In the genomic region with DNA sequence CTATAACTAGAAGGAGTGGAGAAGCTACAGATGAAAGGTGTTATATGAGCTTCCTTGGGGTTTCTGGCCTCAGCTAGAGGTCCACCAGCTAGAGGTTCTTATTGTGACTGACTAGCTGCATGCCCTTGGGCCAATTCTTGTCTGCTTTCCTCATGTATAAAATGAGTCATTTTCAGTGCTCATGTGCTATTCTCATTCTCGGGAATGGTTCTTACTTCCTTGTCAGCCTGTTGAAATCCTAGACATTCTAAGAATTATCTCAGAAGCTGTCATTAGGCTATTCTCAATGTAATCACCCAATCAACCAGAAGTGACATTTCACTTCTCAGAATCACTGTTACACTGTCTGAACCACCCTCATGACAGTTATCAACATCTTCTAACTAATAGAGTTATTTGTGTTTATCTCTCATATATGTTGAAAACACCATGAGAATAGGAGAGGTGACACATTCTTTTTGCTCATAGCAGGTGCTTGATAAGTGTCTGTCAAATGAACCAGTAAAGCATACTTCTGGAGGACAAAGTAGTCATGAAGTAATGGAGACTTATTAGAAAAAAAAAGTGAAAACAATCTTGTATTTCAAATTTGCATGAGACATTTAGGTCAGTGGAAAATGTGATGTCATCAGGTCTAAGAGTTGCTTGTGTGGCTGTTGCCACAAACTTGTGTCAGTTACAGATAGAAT, we compare ENCODE assay signal across 8 cellular contexts.
DNase-seq lines count a peak whose midpoint lies in the region; ATAC-seq and TF ChIP-seq lines count a peak whose summit lies in the region.

No MANE protein-coding gene starts in this region.

- no peak for TF ChIP-seq POLR2A in ovary (IDR thresholded peaks at IDR 0.05)

- intact Hi-C loops in Right ventricle myocardium superior (cut with DNase I): no loop called here
- intact Hi-C loops in cardiac septum (cut with DNase I): no loop called here
- intact Hi-C loops in ovary (cut with DNase I): no loop called here

- TF ChIP-seq CTCF in fibroblast of mammary gland (conservative IDR thresholded peaks at IDR 0.05; ENCODE audit: control insufficient read depth, insufficient read depth, low read depth, low read length) (no peak), ovary (IDR thresholded peaks at IDR 0.05) (no peak)

- WGBS in ovary, 3 donors: 84 to 88% (median 88%) methylated on average over 1 of the region's 1 CpG

- no peak for DNase-seq in Right ventricle myocardium superior
- no peak for DNase-seq in cardiac septum (ENCODE audit: low spot score)
- peak; percentile 53 for DNase-seq in RKO (ENCODE audit: low spot score)
- peak; percentile 60 for DNase-seq in fibroblast of mammary gland (ENCODE audit: low read depth)
- peak; percentile 16 to 37 for DNase-seq in stimulated activated CD8-positive, alpha-beta memory T cell treated with anti-CD3 and anti-CD28 coated beads, Interleukin-7, amount 100 ng/mL, for 48 hours (ENCODE audit: extremely low read depth in 1 of 2, low read depth in 1 of 2)
- DNase-seq in left lobe of liver (ENCODE audit: low spot score): no peak
- no peak for DNase-seq in ovary

- no peaks in the 10 kb centered on the region for H3K27me3 ChIP-seq in ovary

- no peaks in the 10 kb centered on the region for H3K36me3 ChIP-seq in ovary

- no peaks in the 10 kb centered on the region for H3K9me3 ChIP-seq in ovary

- TF ChIP-seq EP300 in ovary (IDR thresholded peaks at IDR 0.05): no peak

- H3K4me1 ChIP-seq in ovary (ENCODE audit: insufficient read depth): no peaks in the 10 kb centered on the region

- no peak overlapping the region for H3K27ac ChIP-seq in ovary

- peak; percentile 18 for ATAC-seq in Right ventricle myocardium superior (ENCODE audit: poor library complexity)
- ATAC-seq in HG02798 (IDR thresholded peaks at IDR 0.05; ENCODE audit: poor library complexity, unreplicated experiment): peak; percentile 68
- ATAC-seq in left lobe of liver: no peak

- H3K4me3 ChIP-seq in fibroblast of mammary gland (ENCODE audit: control insufficient read depth, low read depth, low read length) (no peak overlapping the region), ovary (no peak overlapping the region)

Comparison
In these comparisons a context has a peak if more than half of its experiments do, and no peak if none do; other contexts are left out.
1. DNase-seq: peak in RKO (single experiment), fibroblast of mammary gland (single experiment) and stimulated activated CD8-positive, alpha-beta memory T cell treated with anti-CD3 and anti-CD28 coated beads, Interleukin-7, amount 100 ng/mL, for 48 hours (2 of 2); none in Right ventricle myocardium superior (single experiment), cardiac septum (single experiment), left lobe of liver (single experiment) and ovary (0 of 5).